ENCODE assay signal across 8 cellular contexts in genomic region chr19:47600246-47601179, GRCh38. TPM values are rescaled to one million over a fixed set of nuclear protein-coding genes. Genes with fewer than 3 reads are reported as not detected.
DNase-seq lines count a peak whose midpoint lies in the region; ATAC-seq, FAIRE-seq and TF ChIP-seq lines count a peak whose summit lies in the region.

No MANE protein-coding gene starts in this region.

- H3K27me3 Mint-ChIP-seq in natural killer cell treated with Interleukin-12 subunit alpha and Interleukin-12 subunit beta and Interleukin-15 and Interleukin-18, amount 100 ng/mL, for 72 hours: no peaks in the 10 kb centered on the region

- peak overlapping the region; percentile 90 for H3K27ac ChIP-seq in RWPE1

- POLR2A ChIA-PET in RWPE1 (lab: Yijun Ruan, JAX; ENCODE audit: low non-redundant PET): interaction anchor here (0.6 to 1.8 kb wide), 5 partner anchors 10 to 292 kb away, joined by 3 to 5 read pairs (median 4); no protein-coding TSS in a partner anchor

- FAIRE-seq in H54 (lab: Jason Lieb, UNC): no peak

- H3K36me3 Mint-ChIP-seq in natural killer cell treated with Interleukin-12 subunit alpha and Interleukin-12 subunit beta and Interleukin-15 and Interleukin-18, amount 100 ng/mL, for 72 hours: no peaks in the 10 kb centered on the region

- peak overlapping the region; percentile 79 to 91 for H3K27ac Mint-ChIP-seq in natural killer cell treated with Interleukin-12 subunit alpha and Interleukin-12 subunit beta and Interleukin-15 and Interleukin-18, amount 100 ng/mL, for 72 hours

- ATAC-seq in natural killer cell treated with Interleukin-12 subunit alpha and Interleukin-12 subunit beta and Interleukin-15 and Interleukin-18, amount 100 ng/mL, for 72 hours: peak; percentile 98

- peak overlapping the region; percentile 57 for H3K4me3 ChIP-seq in fibroblast of pulmonary artery (replicated peaks; ENCODE audit: low read depth, low read length)

- no peak for TF ChIP-seq CTCF in RWPE1 (conservative IDR thresholded peaks at IDR 0.05; ENCODE audit: low read depth)
- TF ChIP-seq CTCF in fibroblast of pulmonary artery (IDR thresholded peaks at IDR 0.05; ENCODE audit: low read length, missing control alignments): no peak

- peak overlapping the region; percentile 99 for H3K4me3 Mint-ChIP-seq in natural killer cell treated with Interleukin-12 subunit alpha and Interleukin-12 subunit beta and Interleukin-15 and Interleukin-18, amount 100 ng/mL, for 72 hours

- peak; percentile 72 for TF ChIP-seq POLR2A in H54 (IDR thresholded peaks at IDR 0.05; ENCODE audit: low read depth, low read length)

- DNase-seq in ELF-1 (ENCODE audit: low read depth, low spot score) (peak; percentile 100), H54 (ENCODE audit: insufficient read length, low spot score) (peak; percentile 86), LoVo (ENCODE audit: low spot score) (peak; percentile 98), RWPE1 (ENCODE audit: low spot score) (peak; percentile 99), fibroblast of pulmonary artery (ENCODE audit: low read depth) (peak; percentile 99)
- peak; percentile 99 for DNase-seq in activated T-helper 9 cell treated with anti-CD3 and anti-CD28 coated beads, Interleukin-2, amount 50 U/mL, for 16 hours (ENCODE audit: low read depth)
- DNase-seq in natural killer cell treated with Interleukin-12 subunit alpha and Interleukin-12 subunit beta and Interleukin-15 and Interleukin-18, amount 100 ng/mL, for 72 hours (ENCODE audit: low spot score): peak; percentile 99
- DNase-seq in stimulated activated naive CD4-positive, alpha-beta T cell treated with Interleukin-2 at 50 U/mL for 16 hours (lab: John Stamatoyannopoulos, UW): peak; percentile 99

- peaks cover 33 to 39% of the 10 kb centered on the region in 2 donors for H3K4me1 Mint-ChIP-seq in natural killer cell treated with Interleukin-12 subunit alpha and Interleukin-12 subunit beta and Interleukin-15 and Interleukin-18, amount 100 ng/mL, for 72 hours (ENCODE audit: low read depth in 2 of 2)

- no peaks in the 10 kb centered on the region for H3K9me3 Mint-ChIP-seq in natural killer cell treated with Interleukin-12 subunit alpha and Interleukin-12 subunit beta and Interleukin-15 and Interleukin-18, amount 100 ng/mL, for 72 hours

- CTCF ChIA-PET in RWPE1 (lab: Yijun Ruan, JAX): interaction anchor here (0.6 to 1.3 kb wide), 4 partner anchors 85 to 229 kb away, joined by 3 to 7 read pairs (median 4); partner anchors contain the start of gene NAPA

RNA-seq across cellular contexts. Expression of gene BICRA, which starts 8.4 kb away (rescaled TPM):
- 10 to 100 TPM; 14.4 to 17.5 TPM for total RNA-seq in natural killer cell treated with Interleukin-12 subunit alpha and Interleukin-12 subunit beta and Interleukin-15 and Interleukin-18, amount 100 ng/mL, for 72 hours

RNA-seq across cellular contexts. Expression of gene ZNF541, which starts 27.6 kb away (rescaled TPM):
- under 1 TPM in 1 of 2 donors, not detected in 1; 0.10 TPM for total RNA-seq in natural killer cell treated with Interleukin-12 subunit alpha and Interleukin-12 subunit beta and Interleukin-15 and Interleukin-18, amount 100 ng/mL, for 72 hours

Comparison
In these comparisons a context has a peak if more than half of its experiments do, and no peak if none do; other contexts are left out.
1. Peak in every context shown above with its lines: DNase-seq, ATAC-seq, H3K4me3 ChIP-seq and H3K27ac ChIP-seq.